In the genomic region with DNA sequence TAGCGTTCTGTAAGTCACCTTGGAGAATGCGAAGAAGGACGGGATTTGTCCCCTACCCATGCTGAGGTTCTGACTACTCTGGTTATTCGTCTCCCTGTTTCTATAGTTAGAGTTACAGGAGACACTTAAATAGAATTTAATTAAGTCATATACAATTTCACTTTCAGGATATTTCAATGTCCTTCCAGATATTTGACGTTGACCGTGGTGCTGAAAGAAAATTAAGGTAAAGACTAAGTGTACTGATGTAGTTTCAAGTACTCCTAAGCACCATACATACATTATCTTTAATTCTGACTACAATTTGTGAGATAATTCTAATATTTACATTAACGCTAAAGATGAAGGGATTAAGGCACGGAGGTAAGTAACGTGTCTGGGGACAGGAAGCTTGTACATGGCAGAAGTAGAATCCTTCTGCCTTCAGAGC, we compare ENCODE assay signal across 8 cellular contexts. TPM values are rescaled to one million over a fixed set of nuclear protein-coding genes. Genes with fewer than 3 reads are reported as not detected.
DNase-seq lines count a peak whose midpoint lies in the region; ATAC-seq and TF ChIP-seq lines count a peak whose summit lies in the region.

No MANE protein-coding gene starts in this region.

- WGBS in IMR-90 (ENCODE audit: extremely low coverage in 2 of 2, insufficient read length in 1 of 2), 2 experiments, result 0% methylated on average over 2 of the region's 9 CpGs; no CpG with 5 or more reads in 1 of the 2 experiments
- 1 to 4% methylated on average over 9 of the region's 9 CpGs for WGBS in body of pancreas, 2 donors
- WGBS in liver, result 7% methylated on average over 9 of the region's 9 CpGs
- 2 to 4% methylated on average over 9 of the region's 9 CpGs for WGBS in tibial nerve, 2 donors

- H2AK9ac ChIP-seq in IMR-90 (replicated peaks; ENCODE audit: low read depth, low read length, poor library complexity), result no peak overlapping the region

- H4K8ac ChIP-seq in IMR-90 (ENCODE audit: low read depth in 2 of 2, low read length in 2 of 2), result no peak overlapping the region

- H4K20me1 ChIP-seq in IMR-90 (ENCODE audit: insufficient read depth, low read length), result no peaks in the 10 kb centered on the region

- no peak overlapping the region for H3K4ac ChIP-seq in IMR-90 (ENCODE audit: low read depth, low read length)

- H2BK20ac ChIP-seq in IMR-90 (ENCODE audit: low read depth, low read length), result no peak overlapping the region

- CTCF ChIA-PET in IMR-90 (lab: Yijun Ruan, JAX), result interaction anchor here (1.0 to 1.2 kb wide), 2 partner anchors 29 to 257 kb away, joined by 3 read pairs; no protein-coding TSS in a partner anchor

- POLR2A ChIA-PET in IMR-90 (lab: Charles Lee; ENCODE audit: unreplicated experiment), result no interaction called here

- H3K27ac ChIP-seq in IMR-90 (ENCODE audit: insufficient read depth, low read length) (peak overlapping the region; percentile 2; the same call in 1 of the 2 replicates), body of pancreas (peak overlapping the region; percentile 64 to 93 (median 91)), liver (ENCODE audit: low read depth in 1 of 2, low read length in 2 of 2) (peak overlapping the region; percentile 80 to 88), tibial nerve (peak overlapping the region; percentile 89 to 99 (median 97))

- peak overlapping the region; percentile 54; the same call in 1 of the 2 replicates for H3K9ac ChIP-seq in IMR-90 (ENCODE audit: low read depth, low read length)
- H3K9ac ChIP-seq in liver (ENCODE audit: low read depth in 1 of 2, low read length in 2 of 2), result peak overlapping the region; percentile 30 to 85

- no peak overlapping the region for H2AK5ac ChIP-seq in IMR-90 (ENCODE audit: low read depth, low read length)

- H2AFZ ChIP-seq in IMR-90 (replicated peaks; ENCODE audit: low read length, poor library complexity), result peak overlapping the region; percentile 98

- intact Hi-C loops in IMR-90 (cut with micrococcal nuclease) (no loop called here), body of pancreas (cut with DNase I) (no loop called here)

- H3K4me1 ChIP-seq in IMR-90 (ENCODE audit: control insufficient read depth, insufficient read depth, low read length) (no peaks in the 10 kb centered on the region), body of pancreas (peaks cover 6% of the 10 kb centered on the region), liver (ENCODE audit: control insufficient read depth in 4 of 4, insufficient read depth in 4 of 4, low read length in 3 of 4) (peaks cover 0 to 10% (median 6%) of the 10 kb centered on the region in 4 donors), tibial nerve (peaks cover 0 to 10% (median 2%) of the 10 kb centered on the region in 4 donors)

- H4K5ac ChIP-seq in IMR-90 (ENCODE audit: low read depth, low read length), result no peak overlapping the region

- H3K79me1 ChIP-seq in IMR-90 (ENCODE audit: low read depth in 1 of 2, low read length in 2 of 2), result peaks cover 4 to 20% of the 10 kb centered on the region in 2 experiments; a peak in 2 of 4 replicates

- peak; percentile 77 for DNase-seq in DMS53 treated with DMSO at 0.1 percent for 48 hours (lab: John Stamatoyannopoulos, UW; ENCODE audit: unreplicated experiment)
- DNase-seq in IMR-90, result peak; percentile 44
- DNase-seq in body of pancreas, result no peak
- DNase-seq in tibial nerve (ENCODE audit: low spot score in 2 of 2), result no peak
- DNase-seq in stimulated activated CD8-positive, alpha-beta memory T cell treated with anti-CD3 and anti-CD28 coated beads, Interleukin-4, amount 100 ng/mL, for 48 hours, result no peak

- BruUV-seq in IMR-90 (replicated peaks; lab: Mats Ljungman, UMichigan), result no TSS peak

- H3K36me3 ChIP-seq in IMR-90 (ENCODE audit: control insufficient read depth, insufficient read depth, low read length), result no peaks in the 10 kb centered on the region
- no peaks in the 10 kb centered on the region for H3K36me3 ChIP-seq in body of pancreas (replicated peaks in 1 of 2; ENCODE audit: insufficient read depth in 1 of 2, low read depth in 2 of 2)
- H3K36me3 ChIP-seq in liver (ENCODE audit: control insufficient read depth in 4 of 4, insufficient read depth in 3 of 4, low read depth in 1 of 4, low read length in 3 of 4), result no peaks in the 10 kb centered on the region
- H3K36me3 ChIP-seq in tibial nerve, result no peaks in the 10 kb centered on the region

- H3K4me3 ChIP-seq in IMR-90 (ENCODE audit: insufficient read depth, low read depth, low read length), result peak overlapping the region; percentile 87
- H3K4me3 ChIP-seq in body of pancreas, result peak overlapping the region; percentile 65 to 66
- peak overlapping the region; percentile 73 to 89 (median 89) for H3K4me3 ChIP-seq in liver (ENCODE audit: low read depth in 1 of 3, low read length in 3 of 3)
- peak overlapping the region; percentile 61 to 92 (median 80) for H3K4me3 ChIP-seq in tibial nerve

- H3K56ac ChIP-seq in IMR-90 (ENCODE audit: extremely low read depth, insufficient read depth, low read length), result no peak overlapping the region

- no peak overlapping the region for H2BK120ac ChIP-seq in IMR-90 (ENCODE audit: low read depth, low read length)

- no peak overlapping the region for H2BK5ac ChIP-seq in IMR-90 (ENCODE audit: low read depth, low read length, poor library complexity, severe bottlenecking)

- dilution Hi-C loops in IMR-90 (cut with HindIII; ENCODE audit: low sequenced_read_pairs, unreplicated experiment), result no loop called here

- no peak overlapping the region for H3K23ac ChIP-seq in IMR-90 (ENCODE audit: low read depth, low read length)

- no peak overlapping the region for H4K91ac ChIP-seq in IMR-90 (ENCODE audit: insufficient read depth, low read depth, low read length)

- H3K9me3 ChIP-seq in IMR-90 (ENCODE audit: control insufficient read depth, insufficient read depth, low read length), result no peaks in the 10 kb centered on the region
- no peaks in the 10 kb centered on the region for H3K9me3 ChIP-seq in body of pancreas
- no peaks in the 10 kb centered on the region for H3K9me3 ChIP-seq in liver (ENCODE audit: control insufficient read depth in 4 of 4, low read length in 3 of 4)
- H3K9me3 ChIP-seq in tibial nerve, result peaks cover 0 to 3% (median 0%) of the 10 kb centered on the region in 4 donors

- H3K18ac ChIP-seq in IMR-90 (ENCODE audit: low read depth, low read length), result no peak overlapping the region

- TF ChIP-seq RAD21 in IMR-90 (IDR thresholded peaks at IDR 0.05; ENCODE audit: low read length) (no peak), liver (IDR thresholded peaks at IDR 0.05) (no peak)

- no peaks in the 10 kb centered on the region for H3K9me1 ChIP-seq in IMR-90 (ENCODE audit: insufficient read depth, low read length)

- peak overlapping the region; percentile 98 for H3K4me2 ChIP-seq in IMR-90 (ENCODE audit: low read depth, low read length)

- H2BK15ac ChIP-seq in IMR-90 (ENCODE audit: low read depth, low read length), result no peak overlapping the region

- TF ChIP-seq POLR2A in IMR-90 (IDR thresholded peaks at IDR 0.05; ENCODE audit: low read depth, low read length) (no peak), body of pancreas (IDR thresholded peaks at IDR 0.05) (no peak), tibial nerve (IDR thresholded peaks at IDR 0.05) (no peak)

- in situ Hi-C loops in IMR-90 (cut with MboI; ENCODE audit: low sequenced_read_pairs), result no loop called here

- ATAC-seq in IMR-90 (ENCODE audit: low read depth), result peak; percentile 8; the same call in 1 of the 2 replicates
- ATAC-seq in body of pancreas, result no peak
- ATAC-seq in GM18867 (IDR thresholded peaks at IDR 0.05; ENCODE audit: unreplicated experiment), result no peak
- no peak for ATAC-seq in GM21825 (IDR thresholded peaks at IDR 0.05; ENCODE audit: unreplicated experiment)

- 0 out of 2 replicates have a peak overlapping the region, but pooled peaks have one; percentile 22 for H3K14ac ChIP-seq in IMR-90 (replicated peaks; ENCODE audit: low read depth, low read length)

- H3K27me3 ChIP-seq in IMR-90 (ENCODE audit: control insufficient read depth, insufficient read depth, low read length), result 0 out of 2 replicates have a peak, but pooled peaks cover 2% of the 10 kb centered on the region
- no peaks in the 10 kb centered on the region for H3K27me3 ChIP-seq in body of pancreas
- no peaks in the 10 kb centered on the region for H3K27me3 ChIP-seq in liver (ENCODE audit: control insufficient read depth in 4 of 4, insufficient read depth in 4 of 4, low read length in 3 of 4)
- H3K27me3 ChIP-seq in tibial nerve, result no peaks in the 10 kb centered on the region

- TF ChIP-seq CTCF in IMR-90 (conservative IDR thresholded peaks at IDR 0.05; ENCODE audit: low read depth, low read length), result no peak
- no peak for TF ChIP-seq CTCF in body of pancreas (IDR thresholded peaks at IDR 0.05)
- no peak for TF ChIP-seq CTCF in liver (IDR thresholded peaks at IDR 0.05; ENCODE audit: low read depth, low read length, missing input control)
- no peak for TF ChIP-seq CTCF in tibial nerve (IDR thresholded peaks at IDR 0.05)

- TF ChIP-seq EP300 in tibial nerve (IDR thresholded peaks at IDR 0.05), result no peak

TF ChIP-seq in IMR-90, 13 proteins besides CTCF, POLR2A, EP300 and RAD21 (continues in another document):
- TF ChIP-seq NFE2L2 (IDR thresholded peaks at IDR 0.05; ENCODE audit: low read depth, low read length) (no peak), FOS (IDR thresholded peaks at IDR 0.05; ENCODE audit: low read depth, low read length) (no peak), MAFK (IDR thresholded peaks at IDR 0.05; ENCODE audit: low read depth, low read length) (no peak)

TF ChIP-seq in liver, 16 proteins besides CTCF, POLR2A, EP300 and RAD21 (continues in another document):
- TF ChIP-seq GABPA (IDR thresholded peaks at IDR 0.05 in 1 of 2, conservative IDR thresholded peaks at IDR 0.05 in 1 of 2), result no peak

RNA-seq across cellular contexts. Expression of gene SLC36A4, which starts 0.4 kb away (rescaled TPM):
- total RNA-seq in IMR-90 (2012; rRNA removed), result 13.1 and 23.6 TPM in 2 replicates
- 6.2 and 9.2 TPM in 2 replicates for polyA plus RNA-seq in IMR-90 (2012; rRNA removed)
- polyA plus RNA-seq in IMR-90 (2012; cell fraction: cytosol; rRNA removed), result 3.5 and 4.7 TPM in 2 replicates
- 2.2 and 7.3 TPM in 2 replicates for polyA plus RNA-seq in IMR-90 (2012; cell fraction: nucleus; rRNA removed; ENCODE audit: low replicate concordance)
- 10 to 100 TPM; 10.9 to 17.8 TPM for total RNA-seq in body of pancreas
- total RNA-seq in liver, result 10 to 100 TPM in 1 of 2 donors, 1 to 10 TPM in 1; 8.3 to 11.7 TPM
- 1 to 10 TPM; 6.4 to 6.5 TPM for polyA plus RNA-seq in liver
- 10 to 100 TPM in 3 of 4 donors, 1 to 10 TPM in 1; 8.8 to 16.5 (median 12.6) TPM for total RNA-seq in tibial nerve

Comparison
In these comparisons a context has a peak if more than half of its experiments do, and no peak if none do; other contexts are left out.
1. DNase-seq: peak in DMS53 treated with DMSO at 0.1 percent for 48 hours (single experiment) and IMR-90 (single experiment); none in body of pancreas (0 of 4), tibial nerve (0 of 2) and stimulated activated CD8-positive, alpha-beta memory T cell treated with anti-CD3 and anti-CD28 coated beads, Interleukin-4, amount 100 ng/mL, for 48 hours (single experiment).
2. H3K27ac ChIP-seq: peak in every context shown above with its lines; median percentile 97 in tibial nerve; 91 in body of pancreas; 84 in liver; 2 in IMR-90.
3. Peak in every context shown above with its lines, with median percentiles within 50 percentile points of each other: H3K4me3 ChIP-seq.